ENCODE assay signal across 1 cellular context in the genomic region with DNA sequence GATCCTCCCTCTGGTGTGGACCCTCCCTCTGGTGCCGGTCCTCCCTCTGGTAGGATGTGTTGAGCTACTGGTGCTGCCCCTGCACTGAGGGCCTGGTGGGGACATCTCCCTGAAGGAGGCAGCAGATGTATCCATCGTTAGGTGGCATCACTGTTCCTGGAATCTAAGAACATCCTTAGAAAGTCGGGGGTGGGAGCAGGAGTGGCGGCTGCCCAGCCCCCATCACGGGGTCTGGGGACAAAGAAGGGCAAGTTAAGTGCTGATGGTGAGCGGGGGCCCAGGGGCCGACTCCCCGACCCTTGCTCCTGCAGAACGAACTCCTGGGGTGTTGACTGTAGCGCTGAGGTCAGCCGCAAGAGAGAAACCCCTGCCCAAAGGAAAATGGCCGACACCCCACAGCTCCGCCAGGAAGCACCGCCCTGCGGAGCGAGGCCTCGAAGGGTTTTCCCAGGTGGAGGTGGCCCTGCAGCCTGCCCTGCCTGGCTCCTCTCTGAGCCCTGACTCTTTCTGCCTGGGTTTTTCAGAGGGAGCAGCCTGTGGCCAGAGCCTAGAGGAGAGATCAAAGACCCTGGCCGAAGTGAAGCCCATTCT.
TF ChIP-seq lines count a peak whose summit lies in the region.

No MANE protein-coding gene starts in this region.

TF ChIP-seq in H1, 55 proteins besides CTCF, POLR2A, EP300 and RAD21:
- no peak for TF ChIP-seq MAFK (IDR thresholded peaks at IDR 0.05; ENCODE audit: low read depth, low read length)
- no peak for TF ChIP-seq CBX5 (IDR thresholded peaks at IDR 0.05; ENCODE audit: low read depth, low read length)
- TF ChIP-seq YY1 (IDR thresholded peaks at IDR 0.05; ENCODE audit: low read depth, low read length) = peak; percentile 72
- TF ChIP-seq TAF1 (IDR thresholded peaks at IDR 0.05; ENCODE audit: low read depth, low read length) = 0 out of 2 replicates have a peak, but pooled peaks have one; percentile 22
